Comparison of ENCODE assay signal across 35 cellular contexts in the genomic region with DNA sequence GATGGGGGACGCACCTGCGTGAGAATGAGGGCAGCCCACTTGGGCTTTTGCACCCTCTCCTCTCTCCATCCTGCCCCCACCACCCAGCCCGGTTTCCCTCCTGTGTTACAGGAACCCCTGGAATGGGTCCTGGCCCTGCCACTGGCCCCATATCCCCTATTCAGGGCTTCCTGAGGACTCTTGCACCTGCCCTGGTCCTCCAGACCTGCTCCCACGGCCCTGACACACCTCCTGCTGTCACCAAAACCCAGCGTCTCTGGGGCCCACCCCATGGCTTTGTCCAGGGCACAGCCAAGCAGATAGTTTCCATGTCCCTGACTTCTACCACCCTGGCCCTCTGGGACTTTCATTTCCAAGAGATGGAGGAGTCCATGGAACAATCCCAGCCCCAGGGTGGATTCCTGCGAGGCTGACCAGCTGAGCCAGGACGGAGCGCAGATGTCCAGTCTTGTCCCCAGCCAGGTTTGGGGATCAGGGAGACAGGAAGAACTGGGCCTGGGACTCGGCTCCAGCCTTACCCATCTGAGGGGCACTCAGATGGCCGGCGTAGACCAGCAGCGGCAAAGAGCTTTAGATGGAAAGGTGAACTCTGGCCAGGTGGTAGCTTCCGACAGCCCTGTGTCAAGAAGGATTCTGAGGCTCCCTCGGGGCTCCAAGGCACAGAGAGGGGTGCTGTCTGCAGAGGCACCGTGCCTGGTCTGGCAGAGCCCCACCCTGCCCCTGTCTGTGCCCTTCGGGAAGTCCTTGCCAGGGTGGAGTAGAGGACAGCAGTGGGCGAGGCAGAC. TPM values are rescaled to one million over a fixed set of nuclear protein-coding genes. Genes with fewer than 3 reads are reported as not detected.
A peak's percentile ranks its signal among the peaks of the same experiment; 100 is the strongest.
DNase-seq lines count a peak whose midpoint lies in the region; ATAC-seq, FAIRE-seq and TF ChIP-seq lines count a peak whose summit lies in the region.
"Had no signal": no experiment of that assay in that cellular context is flagged by ENCODE, and none has a peak within 500 bp of the region (broad histone marks: within the 10 kb centered on the region; RNA-seq: fewer than 3 reads in every experiment).

No MANE protein-coding gene starts in this region.

- no peaks in the 10 kb centered on the region for H3K79me2 ChIP-seq in smooth muscle cell (ENCODE audit: low read depth)

- H3K4me2 ChIP-seq in smooth muscle cell = no peak overlapping the region
- H3K4me2 ChIP-seq: BLaER1 had no signal

- ATAC-seq in left ventricle myocardium superior = no peak
- no peak for ATAC-seq in gastrocnemius medialis
- ATAC-seq in GM19351 (IDR thresholded peaks at IDR 0.05; ENCODE audit: unreplicated experiment) = no peak
- ATAC-seq: activated CD4-positive, CD25-positive, alpha-beta regulatory T cell treated with anti-CD3 and anti-CD28 coated beads, Interleukin-2, amount 50 U/mL, for 24 hours; activated CD8-positive, alpha-beta T cell treated with anti-CD3 and anti-CD28 coated beads, Interleukin-2, amount 10 ng/mL, durations not matched to agents 7 days and 5 days; activated naive CD8-positive, alpha-beta T cell treated with anti-CD3 and anti-CD28 coated beads, Interleukin-2, amount 50 U/mL, for 24 hours; effector memory CD8-positive, alpha-beta T cell; K562; left colon had no signal

- H3F3A ChIP-seq in smooth muscle cell (ENCODE audit: low read depth) = no peaks in the 10 kb centered on the region

- TF ChIP-seq POLR2A in gastrocnemius medialis (IDR thresholded peaks at IDR 0.05) = no peak

- H3K4me1 ChIP-seq in kidney (ENCODE audit: control insufficient read depth in 1 of 2, insufficient read depth in 1 of 2, low read depth in 1 of 2, low read length in 2 of 2) (no peaks in the 10 kb centered on the region), gastrocnemius medialis (peaks cover 0 to 15% of the 10 kb centered on the region in 2 donors), smooth muscle cell (ENCODE audit: low read depth) (no peaks in the 10 kb centered on the region)
- H3K4me1 ChIP-seq: BLaER1, vagina had no signal

- H3K9me3 ChIP-seq in kidney (ENCODE audit: control insufficient read depth in 1 of 2, low read length in 2 of 2) (peaks cover 0 to 3% of the 10 kb centered on the region in 2 donors), gastrocnemius medialis (no peaks in the 10 kb centered on the region), smooth muscle cell (replicated peaks; ENCODE audit: low read depth) (no peaks in the 10 kb centered on the region)
- H3K9me3 ChIP-seq: vagina had no signal

- in situ Hi-C loops in gastrocnemius medialis (cut with MboI; ENCODE audit: low sequenced_read_pairs in 4 of 4) = no loop called here

- no peak for TF ChIP-seq CTCF in kidney (IDR thresholded peaks at IDR 0.05; ENCODE audit: borderline replicate concordance, extremely low read depth, insufficient read depth)
- TF ChIP-seq CTCF in gastrocnemius medialis (IDR thresholded peaks at IDR 0.05 in 4 of 5, conservative IDR thresholded peaks at IDR 0.05 in 1 of 5) = no peak
- TF ChIP-seq CTCF in smooth muscle cell (IDR thresholded peaks at IDR 0.05; ENCODE audit: borderline replicate concordance, insufficient read depth, poor library complexity, severe bottlenecking) = no peak

- no peak overlapping the region for H2AFZ ChIP-seq in smooth muscle cell (ENCODE audit: low read depth)

- H3K27me3 ChIP-seq in gastrocnemius medialis = peaks cover 0 to 3% (median 3%) of the 10 kb centered on the region in 3 donors
- H3K27me3 ChIP-seq in smooth muscle cell (ENCODE audit: low read depth) = no peaks in the 10 kb centered on the region
- H3K27me3 ChIP-seq: BLaER1, vagina had no signal

- intact Hi-C loops in cardiac septum (cut with DNase I) = no loop called here
- intact Hi-C loops in left ventricle myocardium superior (cut with micrococcal nuclease) = no loop called here
- intact Hi-C loops in kidney (cut with DNase I) = no loop called here
- intact Hi-C loops in gastrocnemius medialis (cut with DNase I; ENCODE audit: low total_unique reads) = no loop called here

- H3K4me3 ChIP-seq in kidney (ENCODE audit: low read length in 2 of 2) (no peak overlapping the region), gastrocnemius medialis (no peak overlapping the region), smooth muscle cell (no peak overlapping the region)
- H3K4me3 ChIP-seq: BLaER1, K562, vagina had no signal

- no peak for FAIRE-seq in kidney (lab: Jason Lieb, UNC)
- FAIRE-seq: H54, K562 had no signal

- H3K36me3 ChIP-seq in kidney (ENCODE audit: control insufficient read depth in 1 of 2, insufficient read depth in 2 of 2, low read length in 2 of 2) (no peaks in the 10 kb centered on the region), gastrocnemius medialis (no peaks in the 10 kb centered on the region), smooth muscle cell (ENCODE audit: low read depth) (no peaks in the 10 kb centered on the region)
- H3K36me3 ChIP-seq: BLaER1, vagina had no signal

- H4K20me1 ChIP-seq in smooth muscle cell (ENCODE audit: low read depth) = no peaks in the 10 kb centered on the region
- H4K20me1 ChIP-seq: BLaER1 had no signal

- H3K27ac ChIP-seq in kidney (ENCODE audit: low read depth in 2 of 2, low read length in 2 of 2) (no peak overlapping the region), gastrocnemius medialis (peak overlapping the region in 3 of 4 donors; percentile 22 to 74 (median 51)), smooth muscle cell (ENCODE audit: low read depth) (no peak overlapping the region)
- H3K27ac ChIP-seq: BLaER1, vagina had no signal

- H3K9ac ChIP-seq in kidney (ENCODE audit: low read length in 2 of 2) = no peak overlapping the region
- no peak overlapping the region for H3K9ac ChIP-seq in smooth muscle cell (ENCODE audit: low read depth)
- H3K9ac ChIP-seq: BLaER1 had no signal

- WGBS in smooth muscle cell (ENCODE audit: low lambda C conversion rate) = 90% methylated on average over 17 of the region's 17 CpGs

- peak; percentile 50 for DNase-seq in cardiac septum (ENCODE audit: low spot score)
- no peak for DNase-seq in left ventricle myocardium superior
- peak; percentile 60 for DNase-seq in kidney
- no peak for DNase-seq in gastrocnemius medialis
- no peak for DNase-seq in smooth muscle cell (lab: John Stamatoyannopoulos, UW; ENCODE audit: unreplicated experiment)
- no peak for DNase-seq in medulla oblongata (ENCODE audit: extremely low spot score)
- DNase-seq: activated CD8-positive, alpha-beta T cell treated with anti-CD3 and anti-CD28 coated beads, Interleukin-2, amount 10 ng/mL, durations not matched to agents 7 days and 5 days; activated naive CD8-positive, alpha-beta T cell treated with anti-CD3 and anti-CD28 coated beads, Interleukin-2, amount 50 U/mL, for 24 hours; activated T-cell treated with anti-CD3 and anti-CD28 coated beads for 4 hours; caudate nucleus; DMS153; effector memory CD8-positive, alpha-beta T cell; hypothalamus; left colon; mesendoderm; NCI-H1092; NCI-H1694 treated with DMSO at 0.1 percent for 48 hours; NCI-H446 treated with DMSO at 0.1 percent for 48 hours; stimulated activated CD4-positive, alpha-beta T cell treated with anti-CD3 and anti-CD28 coated beads, Interleukin-15, amount 100 ng/mL, for 24 hours; stimulated activated CD4-positive, alpha-beta T cell treated with anti-CD3 and anti-CD28 coated beads, Interleukin-4, amount 100 ng/mL, for 4 hours; T-helper 1 cell had no signal

RNA-seq across cellular contexts. Expression of gene GPR35, which starts 12.0 kb away (rescaled TPM):
- total RNA-seq in cardiac septum (1.5 TPM), left ventricle myocardium superior (2.1 TPM), kidney (6.7 TPM), gastrocnemius medialis (1 to 10 TPM in 1 of 4 donors, under 1 TPM in 3; 0.72 to 1.8 (median 0.87) TPM), smooth muscle cell (1.2 and 1.3 TPM in 2 replicates)
- polyA plus RNA-seq in kidney (ENCODE audit: insufficient read depth, low read depth, low replicate concordance) (1.7 TPM), smooth muscle cell (1.4 and 2.1 TPM in 2 replicates)
- total RNA-seq: epithelial cell of proximal tubule, SK-MEL-5 had no signal

RNA-seq across cellular contexts. Expression of gene AQP12B, which starts 45.4 kb away (rescaled TPM):
- total RNA-seq in cardiac septum (not detected), left ventricle myocardium superior (not detected), kidney (not detected), gastrocnemius medialis (not detected), smooth muscle cell (not detected in 2 replicates)
- polyA plus RNA-seq in kidney (ENCODE audit: insufficient read depth, low read depth, low replicate concordance) (not detected), smooth muscle cell (not detected in 2 replicates)
- total RNA-seq: activated CD8-positive, alpha-beta T cell treated with anti-CD3 and anti-CD28 coated beads, Interleukin-2, amount 10 ng/mL, durations not matched to agents 7 days and 5 days; epithelial cell of proximal tubule; glomerular endothelial cell; K562; M059J; pulmonary artery endothelial cell; RPMI7951; SK-MEL-5; temporal lobe; vagina had no signal
- polyA plus RNA-seq: AG04450, K562 had no signal

RNA-seq across cellular contexts. Expression of gene CAPN10, which starts 50.8 kb away (rescaled TPM):
- 24.3 TPM for total RNA-seq in cardiac septum
- 51.2 TPM for total RNA-seq in left ventricle myocardium superior
- total RNA-seq in kidney = 50.9 TPM
- polyA plus RNA-seq in kidney (ENCODE audit: insufficient read depth, low read depth, low replicate concordance) = 26.3 TPM
- 10 to 100 TPM in 1 of 4 donors, 1 to 10 TPM in 3; 6.8 to 12.2 (median 7.5) TPM for total RNA-seq in gastrocnemius medialis
- 6.6 and 6.9 TPM in 2 replicates for total RNA-seq in smooth muscle cell
- 17.0 and 23.6 TPM in 2 replicates for polyA plus RNA-seq in smooth muscle cell

RNA-seq across cellular contexts. Expression of gene AQP12A, which starts 54.4 kb away (rescaled TPM):
- not detected for total RNA-seq in cardiac septum
- not detected for total RNA-seq in left ventricle myocardium superior
- total RNA-seq in kidney = not detected
- polyA plus RNA-seq in kidney (ENCODE audit: insufficient read depth, low read depth, low replicate concordance) = not detected
- total RNA-seq in gastrocnemius medialis = not detected
- not detected in 2 replicates for total RNA-seq in smooth muscle cell
- polyA plus RNA-seq in smooth muscle cell = not detected in 2 replicates
- total RNA-seq: activated CD8-positive, alpha-beta T cell treated with anti-CD3 and anti-CD28 coated beads, Interleukin-2, amount 10 ng/mL, durations not matched to agents 7 days and 5 days; epithelial cell of proximal tubule; glomerular endothelial cell; K562; M059J; pulmonary artery endothelial cell; RPMI7951; SK-MEL-5; temporal lobe; vagina had no signal
- polyA plus RNA-seq: AG04450, K562 had no signal

Comparison
In these comparisons a context has a peak if more than half of its experiments do, and no peak if none do; other contexts are left out.
1. DNase-seq: peak in cardiac septum (single experiment) and kidney (single experiment); none in left ventricle myocardium superior (single experiment), gastrocnemius medialis (0 of 2), smooth muscle cell (single experiment) and medulla oblongata (single experiment).
2. H3K27ac ChIP-seq: peak in gastrocnemius medialis (3 of 4); none in kidney (0 of 2) and smooth muscle cell (single experiment).